In the genomic region with DNA sequence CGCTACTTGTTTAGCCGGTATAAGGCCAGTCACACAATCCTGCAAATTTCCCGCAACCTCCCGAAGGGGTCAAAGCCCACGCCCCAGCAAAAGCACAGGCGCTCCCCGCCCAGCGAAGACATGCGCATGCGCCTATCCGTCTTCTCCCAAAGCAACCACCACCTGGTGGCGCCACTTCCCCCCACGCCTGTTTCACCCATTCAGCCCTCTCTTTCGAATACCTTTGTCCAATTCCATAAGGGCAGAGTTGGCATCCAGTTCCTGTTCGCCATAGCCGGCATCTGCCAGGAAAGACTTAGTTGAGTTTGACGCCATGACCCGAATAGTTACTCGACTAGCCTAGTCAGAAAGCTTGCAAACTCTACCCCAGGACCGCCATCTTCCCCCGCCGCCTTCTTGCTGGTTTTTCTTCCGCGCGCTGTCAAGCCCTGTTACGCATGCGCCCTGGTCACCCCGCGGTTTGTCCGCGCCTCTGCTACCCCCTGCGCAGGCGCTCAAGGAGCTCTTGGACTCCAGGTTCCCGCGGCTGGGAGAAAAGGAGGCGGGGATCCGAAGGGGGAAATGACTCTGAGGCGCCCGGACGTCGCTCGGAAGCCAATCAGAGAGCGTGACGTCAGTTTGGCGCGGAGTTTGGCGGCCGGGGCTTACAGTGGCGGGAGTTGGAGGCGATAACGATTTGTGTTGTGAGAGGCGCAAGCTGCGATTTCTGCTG, we compare ENCODE assay signal across 8 cellular contexts. TPM values are rescaled to one million over a fixed set of nuclear protein-coding genes. Genes with fewer than 3 reads are reported as not detected.
A peak's percentile ranks its signal among the peaks of the same experiment; 100 is the strongest.
DNase-seq lines count a peak whose midpoint lies in the region; ATAC-seq and TF ChIP-seq lines count a peak whose summit lies in the region.

A gene with protein sequence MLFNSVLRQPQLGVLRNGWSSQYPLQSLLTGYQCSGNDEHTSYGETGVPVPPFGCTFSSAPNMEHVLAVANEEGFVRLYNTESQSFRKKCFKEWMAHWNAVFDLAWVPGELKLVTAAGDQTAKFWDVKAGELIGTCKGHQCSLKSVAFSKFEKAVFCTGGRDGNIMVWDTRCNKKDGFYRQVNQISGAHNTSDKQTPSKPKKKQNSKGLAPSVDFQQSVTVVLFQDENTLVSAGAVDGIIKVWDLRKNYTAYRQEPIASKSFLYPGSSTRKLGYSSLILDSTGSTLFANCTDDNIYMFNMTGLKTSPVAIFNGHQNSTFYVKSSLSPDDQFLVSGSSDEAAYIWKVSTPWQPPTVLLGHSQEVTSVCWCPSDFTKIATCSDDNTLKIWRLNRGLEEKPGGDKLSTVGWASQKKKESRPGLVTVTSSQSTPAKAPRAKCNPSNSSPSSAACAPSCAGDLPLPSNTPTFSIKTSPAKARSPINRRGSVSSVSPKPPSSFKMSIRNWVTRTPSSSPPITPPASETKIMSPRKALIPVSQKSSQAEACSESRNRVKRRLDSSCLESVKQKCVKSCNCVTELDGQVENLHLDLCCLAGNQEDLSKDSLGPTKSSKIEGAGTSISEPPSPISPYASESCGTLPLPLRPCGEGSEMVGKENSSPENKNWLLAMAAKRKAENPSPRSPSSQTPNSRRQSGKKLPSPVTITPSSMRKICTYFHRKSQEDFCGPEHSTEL (plus strand): TSS at position 626 of the 712 bp plus-strand sequence. CDS start 143 bp downstream, outside the sequence.
A gene with protein sequence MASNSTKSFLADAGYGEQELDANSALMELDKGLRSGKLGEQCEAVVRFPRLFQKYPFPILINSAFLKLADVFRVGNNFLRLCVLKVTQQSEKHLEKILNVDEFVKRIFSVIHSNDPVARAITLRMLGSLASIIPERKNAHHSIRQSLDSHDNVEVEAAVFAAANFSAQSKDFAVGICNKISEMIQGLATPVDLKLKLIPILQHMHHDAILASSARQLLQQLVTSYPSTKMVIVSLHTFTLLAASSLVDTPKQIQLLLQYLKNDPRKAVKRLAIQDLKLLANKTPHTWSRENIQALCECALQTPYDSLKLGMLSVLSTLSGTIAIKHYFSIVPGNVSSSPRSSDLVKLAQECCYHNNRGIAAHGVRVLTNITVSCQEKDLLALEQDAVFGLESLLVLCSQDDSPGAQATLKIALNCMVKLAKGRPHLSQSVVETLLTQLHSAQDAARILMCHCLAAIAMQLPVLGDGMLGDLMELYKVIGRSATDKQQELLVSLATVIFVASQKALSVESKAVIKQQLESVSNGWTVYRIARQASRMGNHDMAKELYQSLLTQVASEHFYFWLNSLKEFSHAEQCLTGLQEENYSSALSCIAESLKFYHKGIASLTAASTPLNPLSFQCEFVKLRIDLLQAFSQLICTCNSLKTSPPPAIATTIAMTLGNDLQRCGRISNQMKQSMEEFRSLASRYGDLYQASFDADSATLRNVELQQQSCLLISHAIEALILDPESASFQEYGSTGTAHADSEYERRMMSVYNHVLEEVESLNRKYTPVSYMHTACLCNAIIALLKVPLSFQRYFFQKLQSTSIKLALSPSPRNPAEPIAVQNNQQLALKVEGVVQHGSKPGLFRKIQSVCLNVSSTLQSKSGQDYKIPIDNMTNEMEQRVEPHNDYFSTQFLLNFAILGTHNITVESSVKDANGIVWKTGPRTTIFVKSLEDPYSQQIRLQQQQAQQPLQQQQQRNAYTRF (minus strand): TSS at position 435 of the 712 bp plus-strand sequence. CDS start 120 bp downstream, at position 315.

- POLR2A ChIA-PET in naive thymus-derived CD8-positive, alpha-beta T cell (lab: Charles Lee): interaction anchor here (0.9 to 3.8 kb wide), 4 partner anchors 251 to 618 kb away, joined by 3 to 29 read pairs (median 5); a partner anchor contains a TSS

- H3K4me1 ChIP-seq in Loucy (ENCODE audit: insufficient read depth, low read length, poor library complexity, severe bottlenecking): peaks cover 56% of the 10 kb centered on the region

- peaks cover 0 to 3% (median 2%) of the 10 kb centered on the region in 3 donors for H3K36me3 Mint-ChIP-seq in naive thymus-derived CD8-positive, alpha-beta T cell

- peaks cover 92% of the 10 kb centered on the region for H3K79me2 ChIP-seq in Loucy (ENCODE audit: insufficient read depth, low read length)

- H3K27ac Mint-ChIP-seq in naive thymus-derived CD8-positive, alpha-beta T cell: peak within 1 kb of the TSS; percentile 94 to 99 (median 98)

- peaks cover 1% of the 10 kb centered on the region for H3K36me3 ChIP-seq in H7 (replicated peaks; ENCODE audit: control insufficient read depth, insufficient read depth, low read length)
- no peaks in the 10 kb centered on the region for H3K36me3 ChIP-seq in Loucy (ENCODE audit: insufficient read depth, low read length)

- no peaks in the 10 kb centered on the region for H3K9me2 ChIP-seq in Loucy (replicated peaks; ENCODE audit: low read depth, low read length)

- H3K27me3 ChIP-seq in H7 (ENCODE audit: control insufficient read depth, insufficient read depth, low read length) (no peaks in the 10 kb centered on the region), Loucy (ENCODE audit: insufficient read depth, low read length, poor library complexity, severe bottlenecking) (no peaks in the 10 kb centered on the region)

- H3K9me3 ChIP-seq in Loucy (ENCODE audit: insufficient read depth, low read depth, low read length): no peaks in the 10 kb centered on the region

- peak within 1 kb of the TSS; percentile 94 for H3K9ac ChIP-seq in Loucy (ENCODE audit: low read depth, low read length, poor library complexity, severe bottlenecking)

- H3F3A ChIP-seq in Loucy (ENCODE audit: low read depth): no peaks in the 10 kb centered on the region

- peak within 1 kb of the TSS; percentile 89 for H3K4me3 ChIP-seq in H7 (ENCODE audit: insufficient read depth, low read depth, low read length)
- H3K4me3 ChIP-seq in Loucy (ENCODE audit: low read length, poor library complexity, severe bottlenecking): peak within 1 kb of the TSS; percentile 99
- H3K4me3 ChIP-seq in fibroblast of mammary gland (ENCODE audit: control insufficient read depth, low read depth, low read length): peak within 1 kb of the TSS; percentile 97

- peak within 1 kb of the TSS; percentile 96 for H3K4me2 ChIP-seq in Loucy (ENCODE audit: low read depth, low read length, poor library complexity, severe bottlenecking)

- peak; percentile 89 to 90 for ATAC-seq in naive thymus-derived CD8-positive, alpha-beta T cell

- peak; percentile 99 for DNase-seq in G401 (ENCODE audit: low spot score)
- peak; percentile 95 for DNase-seq in H7
- DNase-seq in activated T-helper 9 cell treated with anti-CD3 and anti-CD28 coated beads, Interleukin-2, amount 50 U/mL, for 16 hours (ENCODE audit: low read depth): peak; percentile 98
- peak; percentile 99 for DNase-seq in fibroblast of mammary gland (ENCODE audit: low read depth)
- DNase-seq in naive thymus-derived CD8-positive, alpha-beta T cell: peak; percentile 92 to 99 (median 97)
- DNase-seq in stimulated activated naive CD4-positive, alpha-beta T cell (lab: John Stamatoyannopoulos, UW): peak; percentile 98 to 100 (median 98)

- no peaks in the 10 kb centered on the region for H3K9me3 Mint-ChIP-seq in naive thymus-derived CD8-positive, alpha-beta T cell

- peak within 1 kb of the TSS; percentile 90 for H2AFZ ChIP-seq in Loucy (ENCODE audit: low read length)

- H3K4me3 Mint-ChIP-seq in naive thymus-derived CD8-positive, alpha-beta T cell: peak within 1 kb of the TSS; percentile 92 to 100 (median 99)

- TF ChIP-seq POLR2A in Raji (IDR thresholded peaks at IDR 0.05; ENCODE audit: insufficient read depth, low read depth, low read length): peak; percentile 85

- in situ Hi-C loops in G401 (cut with HindIII; ENCODE audit: low sequenced_read_pairs): no loop called here

- peaks cover 77% of the 10 kb centered on the region for H4K20me1 ChIP-seq in Loucy (ENCODE audit: insufficient read depth, low read length, poor library complexity, severe bottlenecking)

- H3K27me3 Mint-ChIP-seq in naive thymus-derived CD8-positive, alpha-beta T cell: peaks cover 0 to 14% (median 8%) of the 10 kb centered on the region in 5 donors

- TF ChIP-seq CTCF in Loucy (conservative IDR thresholded peaks at IDR 0.05; ENCODE audit: low read length): peak; percentile 86
- peak; percentile 79 for TF ChIP-seq CTCF in fibroblast of mammary gland (conservative IDR thresholded peaks at IDR 0.05; ENCODE audit: control insufficient read depth, insufficient read depth, low read depth, low read length)

- peaks cover 16 to 63% (median 41%) of the 10 kb centered on the region in 4 donors for H3K4me1 Mint-ChIP-seq in naive thymus-derived CD8-positive, alpha-beta T cell

RNA-seq across cellular contexts. Expression of the first gene that starts in this region (rescaled TPM):
- total RNA-seq in G401 (2014; rRNA removed; shearing (Covaris generic)): 29.9 and 38.1 TPM in 2 replicates
- 92.0 and 108 TPM in 2 replicates for total RNA-seq in H7 (2014; rRNA removed; shearing (Covaris generic))
- under 1 TPM; 0.19 to 0.60 TPM for total RNA-seq in naive thymus-derived CD8-positive, alpha-beta T cell
- under 1 TPM; 0.11 to 0.62 (median 0.34) TPM for polyA plus RNA-seq in naive thymus-derived CD8-positive, alpha-beta T cell

RNA-seq across cellular contexts. Expression of the second gene that starts in this region (rescaled TPM):
- 9.4 and 15.3 TPM in 2 replicates for total RNA-seq in G401 (2014; rRNA removed; shearing (Covaris generic))
- total RNA-seq in H7 (2014; rRNA removed; shearing (Covaris generic)): 19.5 and 21.5 TPM in 2 replicates
- total RNA-seq in naive thymus-derived CD8-positive, alpha-beta T cell: 1 to 10 TPM; 8.1 TPM
- polyA plus RNA-seq in naive thymus-derived CD8-positive, alpha-beta T cell: 1 to 10 TPM; 6.2 to 7.6 (median 7.3) TPM

Comparison
In these comparisons a context has a peak if more than half of its experiments do, and no peak if none do; other contexts are left out.
1. Peak in every context shown above with its lines: DNase-seq, ATAC-seq and H3K4me3 ChIP-seq.
2. RNA of the first gene that starts in this region (total RNA-seq): 92.0 to 108 TPM in H7 and 29.9 to 38.1 TPM in G401; 0.19 to 0.60 TPM in naive thymus-derived CD8-positive, alpha-beta T cell; every median in the first group is over 10 times any median in the second.